ENCODE assay signal across 27 cellular contexts in genomic region chr2:20519309-20519708, GRCh38.
"Had no signal": no experiment of that assay in that cellular context is flagged by ENCODE, and none has a peak within 500 bp of the region (broad histone marks: within the 10 kb centered on the region; RNA-seq: fewer than 3 reads in every experiment).

No MANE protein-coding gene starts in this region.

- H3K4me2 ChIP-seq: hepatocyte had no signal

- H3K4me1 ChIP-seq: breast epithelium, pancreas had no signal

- H3K9me3 ChIP-seq: breast epithelium, gastrocnemius medialis, left ventricle myocardium inferior, pancreas, right atrium auricular region, thoracic aorta, vagina had no signal

- H3K4me1 Mint-ChIP-seq: activated naive CD4-positive, alpha-beta T cell treated with anti-CD3 and anti-CD28 coated beads, Interleukin-2, amount 50 U/mL, for 24 hours; central memory CD8-positive, alpha-beta T cell had no signal

- H3K27ac Mint-ChIP-seq: activated B cell treated with CpG ODN at 0.5 μM for 24 hours; activated CD8-positive, alpha-beta T cell treated with anti-CD3 and anti-CD28 coated beads for 36 hours; activated naive CD4-positive, alpha-beta T cell treated with anti-CD3 and anti-CD28 coated beads, Interleukin-2, amount 50 U/mL, for 24 hours; activated T-helper 2 cell treated with anti-CD3 and anti-CD28 coated beads, Interferon-gamma antibody, Interleukin-2, Interleukin-4, amounts not matched to agents 10 μg/mL and 5 μg/mL and 100 μg/mL, durations not matched to agents 14 hours and 24 hours and 36 hours; nephron progenitor cell; stimulated activated naive CD8-positive, alpha-beta T cell treated with anti-CD3 and anti-CD28 coated beads, Interleukin-15, Interleukin-2, amounts not matched to agents 100 ng/mL and 50 ng/mL, for 24 hours; T-helper 17 cell; type B pancreatic cell had no signal

- H3K36me3 Mint-ChIP-seq: activated naive CD4-positive, alpha-beta T cell treated with anti-CD3 and anti-CD28 coated beads, Interleukin-2, amount 50 U/mL, for 24 hours; type B pancreatic cell had no signal

- H3K27me3 ChIP-seq: breast epithelium, gastrocnemius medialis, hepatocyte, pancreas, right atrium auricular region, vagina had no signal

- H3K4me3 ChIP-seq: breast epithelium, gastrocnemius medialis, hepatocyte, left ventricle myocardium inferior, lung, pancreas, right atrium auricular region, thoracic aorta, vagina had no signal

- H3K79me2 ChIP-seq: hepatocyte had no signal

- DNase-seq: activated B cell treated with CpG ODN at 0.5 μM for 24 hours; activated CD4-positive, alpha-beta T cell treated with anti-CD3 and anti-CD28 coated beads, Interleukin-2, amount 50 U/mL, for 1 hour; activated CD8-positive, alpha-beta T cell treated with anti-CD3 and anti-CD28 coated beads for 36 hours; activated T-cell treated with anti-CD3 and anti-CD28 coated beads, Interleukin-2, amount 50 U/mL, for 48 hours; dermis blood vessel endothelial cell; effector CD4-positive, alpha-beta T cell; erythroblast; gastrocnemius medialis; islet precursor cell; left ventricle myocardium inferior; nephron progenitor cell; stimulated activated CD4-positive, alpha-beta T cell treated with anti-CD3 and anti-CD28 coated beads, Interleukin-12 subunit alpha, Interleukin-12 subunit beta, amount 100 ng/mL, for 4 hours; stimulated activated CD4-positive, alpha-beta T cell treated with anti-CD3 and anti-CD28 coated beads, Interleukin-4, amount 100 ng/mL, for 1 hour; T-helper 17 cell had no signal

- ATAC-seq: activated CD8-positive, alpha-beta T cell treated with anti-CD3 and anti-CD28 coated beads for 36 hours; gastrocnemius medialis; pancreas; T-helper 17 cell had no signal

- H3K27ac ChIP-seq: breast epithelium, gastrocnemius medialis, hepatocyte, left ventricle myocardium inferior, pancreas, right atrium auricular region, thoracic aorta, vagina had no signal

- H3K4me3 Mint-ChIP-seq: activated B cell treated with CpG ODN at 0.5 μM for 24 hours; activated CD8-positive, alpha-beta T cell treated with anti-CD3 and anti-CD28 coated beads for 36 hours; activated naive CD4-positive, alpha-beta T cell treated with anti-CD3 and anti-CD28 coated beads, Interleukin-2, amount 50 U/mL, for 24 hours; central memory CD8-positive, alpha-beta T cell; nephron progenitor cell; stimulated activated naive CD8-positive, alpha-beta T cell treated with anti-CD3 and anti-CD28 coated beads, Interleukin-15, Interleukin-2, amounts not matched to agents 100 ng/mL and 50 ng/mL, for 24 hours; T-helper 17 cell; type B pancreatic cell had no signal

- FAIRE-seq: colon, pancreas had no signal

- H2AFZ ChIP-seq: hepatocyte had no signal

- H3K36me3 ChIP-seq: breast epithelium, gastrocnemius medialis, left ventricle myocardium inferior, pancreas, right atrium auricular region, thoracic aorta, vagina had no signal

- H3K27me3 Mint-ChIP-seq: activated B cell treated with CpG ODN at 0.5 μM for 24 hours; activated naive CD4-positive, alpha-beta T cell treated with anti-CD3 and anti-CD28 coated beads, Interleukin-2, amount 50 U/mL, for 24 hours had no signal

- H3K9me3 Mint-ChIP-seq: activated B cell treated with CpG ODN at 0.5 μM for 24 hours; activated CD8-positive, alpha-beta T cell treated with anti-CD3 and anti-CD28 coated beads for 36 hours; activated naive CD4-positive, alpha-beta T cell treated with anti-CD3 and anti-CD28 coated beads, Interleukin-2, amount 50 U/mL, for 24 hours; stimulated activated naive CD8-positive, alpha-beta T cell treated with anti-CD3 and anti-CD28 coated beads, Interleukin-15, Interleukin-2, amounts not matched to agents 100 ng/mL and 50 ng/mL, for 24 hours had no signal
